26 cellular contexts compared by ENCODE assay signal in the genomic region with DNA sequence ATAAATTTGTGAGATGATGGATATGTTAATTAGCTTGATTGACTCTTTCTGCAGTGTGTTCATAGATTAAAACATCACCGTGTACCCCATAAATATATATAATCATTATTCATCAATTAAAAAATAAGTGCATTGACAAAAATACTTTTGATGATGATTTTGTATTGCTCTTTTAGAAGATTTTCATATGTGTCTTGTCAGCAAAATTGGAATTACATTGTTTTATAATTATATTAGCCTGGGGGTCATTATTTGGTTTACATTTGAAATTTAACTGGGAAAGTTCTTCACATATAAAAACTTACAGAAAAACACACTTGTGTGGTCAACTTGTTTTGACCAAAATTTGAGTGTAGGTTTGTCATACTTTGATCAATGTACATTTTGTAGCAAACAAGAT.
DNase-seq lines count a peak whose midpoint lies in the region; ATAC-seq, FAIRE-seq and TF ChIP-seq lines count a peak whose summit lies in the region.
"Had no signal": no experiment of that assay in that cellular context is flagged by ENCODE, and none has a peak within 500 bp of the region (broad histone marks: within the 10 kb centered on the region; RNA-seq: fewer than 3 reads in every experiment).

No MANE protein-coding gene starts in this region.

- in situ Hi-C loops in HepG2 (cut with HindIII; ENCODE audit: extremely low pct_ligation_motif_present, low pct_unique_long_range_greater_than_20kb), result no loop called here
- in situ Hi-C loops in K562 (cut with MboI), result no loop called here

- TF ChIP-seq POLR2A in HepG2 (IDR thresholded peaks at IDR 0.05; ENCODE audit: insufficient read depth in 1 of 2, low read depth in 2 of 2, low read length in 2 of 2) (no peak), right lobe of liver (IDR thresholded peaks at IDR 0.05) (no peak), K562 (conservative IDR thresholded peaks at IDR 0.05) (no peak), ovary (IDR thresholded peaks at IDR 0.05) (no peak)

- TF ChIP-seq EP300 in HepG2 (IDR thresholded peaks at IDR 0.05; ENCODE audit: low read depth in 2 of 2, low read length in 2 of 2) (no peak), HepG2 (CRISPR knock-in tag; IDR thresholded peaks at IDR 0.05; ENCODE audit: borderline replicate concordance) (no peak), K562 (IDR thresholded peaks at IDR 0.05; ENCODE audit: low read length) (no peak), ovary (IDR thresholded peaks at IDR 0.05) (no peak)

- H3K27me3 ChIP-seq in HepG2 (ENCODE audit: control insufficient read depth in 1 of 2, insufficient read depth in 2 of 2, low read length in 2 of 2) (no peaks in the 10 kb centered on the region; a peak in 1 of 5 replicates), right lobe of liver (no peaks in the 10 kb centered on the region), K562 (ENCODE audit: control insufficient read depth in 2 of 2, insufficient read depth in 2 of 2, low read length in 2 of 2) (no peaks in the 10 kb centered on the region), ovary (no peaks in the 10 kb centered on the region)
- H3K27me3 ChIP-seq: BE2C, BLaER1 had no signal

- no peaks in the 10 kb centered on the region for H3K9me3 ChIP-seq in HepG2 (ENCODE audit: low read length)
- H3K9me3 ChIP-seq in right lobe of liver, result no peaks in the 10 kb centered on the region
- H3K9me3 ChIP-seq in K562 (replicated peaks; ENCODE audit: control insufficient read depth, insufficient read depth, low read depth, low read length), result peaks cover 1% of the 10 kb centered on the region; the same call in 1 of the 2 replicates
- H3K9me3 ChIP-seq in ovary, result no peaks in the 10 kb centered on the region
- H3K9me3 ChIP-seq: BE2C, BLaER1 had no signal

- H4K20me1 ChIP-seq in HepG2 (ENCODE audit: insufficient read depth, low read length) (no peaks in the 10 kb centered on the region), K562 (replicated peaks; ENCODE audit: control insufficient read depth, insufficient read depth, low read length) (no peaks in the 10 kb centered on the region)
- H4K20me1 ChIP-seq: BLaER1 had no signal

- no peak overlapping the region for H3K4me2 ChIP-seq in HepG2 (ENCODE audit: low read depth, low read length)
- no peak overlapping the region for H3K4me2 ChIP-seq in K562 (ENCODE audit: insufficient read depth, low read length)
- H3K4me2 ChIP-seq: BLaER1 had no signal

- H3K4me3 ChIP-seq in HepG2 (replicated peaks in 1 of 3; ENCODE audit: insufficient read depth in 1 of 3, low read depth in 2 of 3, low read length in 3 of 3) (no peak overlapping the region), right lobe of liver (no peak overlapping the region), K562 (no peak overlapping the region), ovary (no peak overlapping the region)
- H3K4me3 ChIP-seq: BLaER1, GM12878 had no signal

- FAIRE-seq in HepG2 (lab: Jason Lieb, UNC), result no peak
- FAIRE-seq in K562 (lab: Jason Lieb, UNC), result no peak
- FAIRE-seq in islet of Langerhans (lab: Jason Lieb, UNC), result peak; percentile 21
- FAIRE-seq: GM12878, GM12892, GM18507 had no signal

- no TSS peak for BruUV-seq in HepG2 (replicated peaks; lab: Mats Ljungman, UMichigan)
- BruUV-seq in K562 (replicated peaks; lab: Mats Ljungman, UMichigan), result no TSS peak

- H3K9me1 ChIP-seq in K562 (ENCODE audit: control insufficient read depth, insufficient read depth, low read length), result no peaks in the 10 kb centered on the region

- intact Hi-C loops in HepG2 (cut with micrococcal nuclease; ENCODE audit: unreplicated experiment), result no loop called here
- intact Hi-C loops in right lobe of liver (cut with DNase I), result no loop called here
- intact Hi-C loops in K562 (cut with micrococcal nuclease), result no loop called here
- intact Hi-C loops in ovary (cut with DNase I), result no loop called here

- H3K36me3 ChIP-seq in HepG2 (replicated peaks in 1 of 2; ENCODE audit: control insufficient read depth in 1 of 2, insufficient read depth in 2 of 2, low read length in 2 of 2), result no peaks in the 10 kb centered on the region
- H3K36me3 ChIP-seq in right lobe of liver, result no peaks in the 10 kb centered on the region
- no peaks in the 10 kb centered on the region for H3K36me3 ChIP-seq in K562 (ENCODE audit: control insufficient read depth, insufficient read depth, low read length)
- H3K36me3 ChIP-seq in ovary, result no peaks in the 10 kb centered on the region
- H3K36me3 ChIP-seq: BE2C, BLaER1 had no signal

- H3K79me2 ChIP-seq in HepG2 (ENCODE audit: insufficient read depth, low read length) (no peaks in the 10 kb centered on the region), K562 (ENCODE audit: control insufficient read depth, insufficient read depth, low read length) (no peaks in the 10 kb centered on the region)

- no peak overlapping the region for H2AFZ ChIP-seq in HepG2 (ENCODE audit: low read length)
- H2AFZ ChIP-seq in K562 (ENCODE audit: low read depth, low read length), result no peak overlapping the region

- no peak for DNase-seq in HepG2 (ENCODE audit: low spot score)
- DNase-seq in right lobe of liver, result no peak
- no peak for DNase-seq in K562 (ENCODE audit: extremely low read depth in 1 of 4, low spot score in 3 of 4)
- no peak for DNase-seq in HUDEP-2 (lab: John Stamatoyannopoulos, UW; ENCODE audit: unreplicated experiment in 76 of 76)
- no peak for DNase-seq in ovary
- DNase-seq: ACHN; BE2C; C1 segment of cervical spinal cord; CD4-positive, alpha-beta memory T cell; CD4-positive, CD25-positive, alpha-beta regulatory T cell; CD8-positive, alpha-beta memory T cell; COR-L47; DMS 273 treated with DMSO at 0.1 percent for 48 hours; DMS153; DMS53; DMS79; DND-41; EL; GDM1 had no signal

- WGBS in HepG2 (ENCODE audit: low lambda C conversion rate), result 0% methylated on average over 1 of the region's 1 CpG
- 29% methylated on average over 1 of the region's 1 CpG for WGBS in right lobe of liver (ENCODE audit: insufficient coverage, low coverage, low lambda C conversion rate, missing lambda C conversion rate)
- WGBS in K562 (ENCODE audit: insufficient coverage, low coverage, missing lambda C conversion rate), result 7% methylated on average over 1 of the region's 1 CpG
- WGBS in ovary, 3 donors, result 38 to 92% (median 90%) methylated on average over 1 of the region's 1 CpG

- H3K4me1 ChIP-seq in HepG2 (ENCODE audit: insufficient read depth, low read length) (no peaks in the 10 kb centered on the region), right lobe of liver (no peaks in the 10 kb centered on the region), K562 (replicated peaks in 1 of 2; ENCODE audit: control insufficient read depth in 2 of 2, insufficient read depth in 2 of 2, low read length in 2 of 2) (no peaks in the 10 kb centered on the region), ovary (ENCODE audit: insufficient read depth) (no peaks in the 10 kb centered on the region)
- H3K4me1 ChIP-seq: BLaER1 had no signal

- no peak for TF ChIP-seq CTCF in HepG2 (CRISPR knock-in tag; IDR thresholded peaks at IDR 0.05)
- no peak for TF ChIP-seq CTCF in right lobe of liver (IDR thresholded peaks at IDR 0.05)
- no peak for TF ChIP-seq CTCF in K562 (IDR thresholded peaks at IDR 0.05 in 2 of 3, conservative IDR thresholded peaks at IDR 0.05 in 1 of 3; ENCODE audit: insufficient read depth in 2 of 3, low read depth in 1 of 3, low read length in 3 of 3)
- no peak for TF ChIP-seq CTCF in ovary (IDR thresholded peaks at IDR 0.05)

- TF ChIP-seq RAD21 in HepG2 (CRISPR knock-in tag; IDR thresholded peaks at IDR 0.05) (no peak), K562 (CRISPR knock-in tag; conservative IDR thresholded peaks at IDR 0.05 in 1 of 2, IDR thresholded peaks at IDR 0.05 in 1 of 2) (no peak)

- ATAC-seq in HepG2 (no peak), right lobe of liver (no peak), K562 (no peak), HG03175 (IDR thresholded peaks at IDR 0.05; ENCODE audit: unreplicated experiment) (no peak)
- ATAC-seq: GM12878 had no signal

- CTCF ChIA-PET in HepG2 (lab: Yijun Ruan, JAX; ENCODE audit: low intra/inter-chr PET ratio, low total read pairs) (no interaction called here), K562 (lab: Yijun Ruan, JAX; ENCODE audit: low intra/inter-chr PET ratio) (no interaction called here)

- no peak overlapping the region for H3K27ac ChIP-seq in HepG2 (ENCODE audit: extremely low read length, insufficient read depth, low read length)
- H3K27ac ChIP-seq in right lobe of liver, result no peak overlapping the region
- H3K27ac ChIP-seq in K562 (ENCODE audit: extremely low read depth, low read depth, low read length), result no peak overlapping the region
- H3K27ac ChIP-seq in ovary, result no peak overlapping the region
- H3K27ac ChIP-seq: 22Rv1, BLaER1 had no signal

- POLR2A ChIA-PET in HepG2 (lab: Yijun Ruan, JAX) (no interaction called here), K562 (lab: Yijun Ruan, JAX) (no interaction called here)

- no peak overlapping the region for H3K9ac ChIP-seq in HepG2 (ENCODE audit: insufficient read depth, low read depth, low read length)
- no peak overlapping the region for H3K9ac ChIP-seq in K562 (ENCODE audit: insufficient read depth in 1 of 2, low read depth in 2 of 2, low read length in 2 of 2)
- H3K9ac ChIP-seq: BLaER1 had no signal

TF ChIP-seq in HepG2, 621 proteins besides CTCF, POLR2A, EP300 and RAD21 (continues in another document):
- TF ChIP-seq MAFK (conservative IDR thresholded peaks at IDR 0.05 in 1 of 2, IDR thresholded peaks at IDR 0.05 in 1 of 2; ENCODE audit: low read length in 2 of 2), result peak; percentile 80 to 96
- TF ChIP-seq BRCA1 (CRISPR knock-in tag; IDR thresholded peaks at IDR 0.05), result no peak
- TF ChIP-seq MAFF (IDR thresholded peaks at IDR 0.05; ENCODE audit: low read depth, low read length), result peak; percentile 87

TF ChIP-seq in K562, 482 proteins besides CTCF, POLR2A, EP300 and RAD21 (continues in another document):
- no peak for TF ChIP-seq RAD51 (IDR thresholded peaks at IDR 0.05; ENCODE audit: borderline replicate concordance, low read depth)
- no peak for TF ChIP-seq ZNF197 (CRISPR knock-in tag; IDR thresholded peaks at IDR 0.05; ENCODE audit: low read depth)
- TF ChIP-seq C11orf30 (IDR thresholded peaks at IDR 0.05; ENCODE audit: low read depth), result peak; percentile 33; the same call in 1 of the 2 replicates
- no peak for TF ChIP-seq PHB (CRISPR knock-in tag; IDR thresholded peaks at IDR 0.05)
- TF ChIP-seq CBFB (CRISPR knock-in tag; IDR thresholded peaks at IDR 0.05), result no peak

Comparison
In these comparisons a context has a peak if more than half of its experiments do, and no peak if none do; other contexts are left out.
1. Of the 241 proteins assayed by ChIP-seq in both HepG2 and K562: peak only in HepG2: none; only in K562: MAFG; in both: MAFF and MAFK; in neither: 238.